ENCODE assay signal across 10 cellular contexts in genomic region chr2:54728669-54729120, GRCh38. TPM values are rescaled to one million over a fixed set of nuclear protein-coding genes. Genes with fewer than 3 reads are reported as not detected.
DNase-seq lines count a peak whose midpoint lies in the region; ATAC-seq and TF ChIP-seq lines count a peak whose summit lies in the region.
"Had no signal": no experiment of that assay in that cellular context is flagged by ENCODE, and none has a peak within 500 bp of the region (broad histone marks: within the 10 kb centered on the region; RNA-seq: fewer than 3 reads in every experiment).

No MANE protein-coding gene starts in this region.

- DNase-seq in BE2C (no peak), HuH-7.5 (ENCODE audit: low spot score) (peak; percentile 30), astrocyte of the spinal cord (ENCODE audit: low read depth, low spot score) (peak; percentile 84), kidney glomerular epithelial cell (lab: John Stamatoyannopoulos, UW) (peak; percentile 65), WTC11 (ENCODE audit: low spot score) (no peak), GM19240 (ENCODE audit: insufficient read length, low spot score) (no peak)
- DNase-seq in stimulated activated effector memory CD8-positive, alpha-beta T cell treated with anti-CD3 and anti-CD28 coated beads, Interleukin-12 subunit alpha, Interleukin-12 subunit beta, amount 100 ng/mL, for 72 hours (ENCODE audit: low spot score in 2 of 2) = no peak

- H3K27me3 Mint-ChIP-seq in WTC11 (ENCODE audit: low read depth) = peaks cover 46% of the 10 kb centered on the region

- H3K27me3 ChIP-seq in BE2C = no peaks in the 10 kb centered on the region

- H3K27ac Mint-ChIP-seq in WTC11 = no peak overlapping the region
- H3K27ac Mint-ChIP-seq in stimulated activated effector memory CD8-positive, alpha-beta T cell treated with anti-CD3 and anti-CD28 coated beads, Interleukin-12 subunit alpha, Interleukin-12 subunit beta, amount 100 ng/mL, for 72 hours = no peak overlapping the region
- H3K27ac Mint-ChIP-seq: activated T-helper 2 cell treated with anti-CD3 and anti-CD28 coated beads, Interferon-gamma antibody, Interleukin-2, Interleukin-4, amounts not matched to agents 10 μg/mL and 5 μg/mL and 100 μg/mL, durations not matched to agents 14 hours and 24 hours and 36 hours; type B pancreatic cell had no signal

- H3K9me3 Mint-ChIP-seq in WTC11 = peaks cover 10% of the 10 kb centered on the region
- H3K9me3 Mint-ChIP-seq in stimulated activated effector memory CD8-positive, alpha-beta T cell treated with anti-CD3 and anti-CD28 coated beads, Interleukin-12 subunit alpha, Interleukin-12 subunit beta, amount 100 ng/mL, for 72 hours = no peaks in the 10 kb centered on the region
- H3K9me3 Mint-ChIP-seq: activated T-helper 2 cell treated with anti-CD3 and anti-CD28 coated beads, Interferon-gamma antibody, Interleukin-2, Interleukin-4, amounts not matched to agents 10 μg/mL and 5 μg/mL and 100 μg/mL, durations not matched to agents 14 hours and 24 hours and 36 hours; type B pancreatic cell had no signal

- in situ Hi-C loops in astrocyte of the spinal cord (cut with HindIII; ENCODE audit: low sequenced_read_pairs) = no loop called here

- H3K4me3 ChIP-seq in BE2C (ENCODE audit: low read depth, low read length) (peak overlapping the region; percentile 76; the same call in 1 of the 2 replicates), astrocyte of the spinal cord (ENCODE audit: low read depth, low read length) (no peak overlapping the region)

- TF ChIP-seq CTCF in BE2C (IDR thresholded peaks at IDR 0.05; ENCODE audit: low read depth, low read length) (no peak), astrocyte of the spinal cord (IDR thresholded peaks at IDR 0.05; ENCODE audit: low read depth, low read length) (peak; percentile 2), WTC11 (IDR thresholded peaks at IDR 0.05) (no peak)

- ATAC-seq in WTC11 (no peak), HG03108 (IDR thresholded peaks at IDR 0.05; ENCODE audit: unreplicated experiment) (no peak)
- no peak for ATAC-seq in stimulated activated effector memory CD8-positive, alpha-beta T cell treated with anti-CD3 and anti-CD28 coated beads, Interleukin-12 subunit alpha, Interleukin-12 subunit beta, amount 100 ng/mL, for 72 hours

- H3K4me1 Mint-ChIP-seq in WTC11 = peaks cover 3% of the 10 kb centered on the region
- peaks cover 7% of the 10 kb centered on the region for H3K4me1 Mint-ChIP-seq in stimulated activated effector memory CD8-positive, alpha-beta T cell treated with anti-CD3 and anti-CD28 coated beads, Interleukin-12 subunit alpha, Interleukin-12 subunit beta, amount 100 ng/mL, for 72 hours

- H3K36me3 ChIP-seq in BE2C = no peaks in the 10 kb centered on the region; the same call in none of the 2 replicates

- no peaks in the 10 kb centered on the region for H3K9me3 ChIP-seq in BE2C

- no peak overlapping the region for H3K4me3 Mint-ChIP-seq in WTC11
- no peak overlapping the region for H3K4me3 Mint-ChIP-seq in stimulated activated effector memory CD8-positive, alpha-beta T cell treated with anti-CD3 and anti-CD28 coated beads, Interleukin-12 subunit alpha, Interleukin-12 subunit beta, amount 100 ng/mL, for 72 hours
- H3K4me3 Mint-ChIP-seq: type B pancreatic cell had no signal

- CTCF ChIA-PET in WTC11 (lab: Charles Lee) = no interaction called here

- peaks cover 4% of the 10 kb centered on the region for H3K4me1 ChIP-seq in BE2C

- no peaks in the 10 kb centered on the region for H3K36me3 Mint-ChIP-seq in WTC11
- no peaks in the 10 kb centered on the region for H3K36me3 Mint-ChIP-seq in stimulated activated effector memory CD8-positive, alpha-beta T cell treated with anti-CD3 and anti-CD28 coated beads, Interleukin-12 subunit alpha, Interleukin-12 subunit beta, amount 100 ng/mL, for 72 hours
- H3K36me3 Mint-ChIP-seq: type B pancreatic cell had no signal

- POLR2A ChIA-PET in WTC11 (lab: Charles Lee) = no interaction called here

TF ChIP-seq in WTC11, 78 proteins besides CTCF, POLR2A, EP300 and RAD21:
- TF ChIP-seq JUN (CRISPR knock-in tag; IDR thresholded peaks at IDR 0.05) (no peak), SOX15 (CRISPR knock-in tag; IDR thresholded peaks at IDR 0.05) (no peak), ZNF423 (CRISPR knock-in tag; IDR thresholded peaks at IDR 0.05) (no peak), HMGXB4 (CRISPR knock-in tag; IDR thresholded peaks at IDR 0.05) (no peak), GTF2I (CRISPR knock-in tag; conservative IDR thresholded peaks at IDR 0.05) (no peak), MXD4 (CRISPR knock-in tag; IDR thresholded peaks at IDR 0.05; ENCODE audit: borderline replicate concordance) (no peak), AR (CRISPR knock-in tag; IDR thresholded peaks at IDR 0.05) (no peak), ZNF532 (CRISPR knock-in tag; IDR thresholded peaks at IDR 0.05; ENCODE audit: borderline replicate concordance) (no peak), PREB (CRISPR knock-in tag; IDR thresholded peaks at IDR 0.05; ENCODE audit: borderline replicate concordance) (no peak)

RNA-seq across cellular contexts. Expression of gene EML6, which starts 5.2 kb away (rescaled TPM):
- polyA plus RNA-seq in BE2C (2012; ENCODE audit: insufficient read depth, insufficient read length, low read depth) = 56.5 TPM
- total RNA-seq in WTC11 (2021) = 1.9 to 2.5 TPM (median 2.1 TPM) in 3 replicates

Comparison
In these comparisons a context has a peak if more than half of its experiments do, and no peak if none do; other contexts are left out.
1. DNase-seq: peak in HuH-7.5 (single experiment), astrocyte of the spinal cord (single experiment) and kidney glomerular epithelial cell (single experiment); none in BE2C (single experiment), WTC11 (single experiment), GM19240 (single experiment) and stimulated activated effector memory CD8-positive, alpha-beta T cell treated with anti-CD3 and anti-CD28 coated beads, Interleukin-12 subunit alpha, Interleukin-12 subunit beta, amount 100 ng/mL, for 72 hours (0 of 2).